ENCODE assay signal across 16 cellular contexts in genomic region chr5:143985832-143986485, GRCh38.
A peak's percentile ranks its signal among the peaks of the same experiment; 100 is the strongest.
DNase-seq lines count a peak whose midpoint lies in the region; ATAC-seq and TF ChIP-seq lines count a peak whose summit lies in the region.
"Had no signal": no experiment of that assay in that cellular context is flagged by ENCODE, and none has a peak within 500 bp of the region (broad histone marks: within the 10 kb centered on the region; RNA-seq: fewer than 3 reads in every experiment).

No MANE protein-coding gene starts in this region.

- no peak for TF ChIP-seq EP300 in suprapubic skin (IDR thresholded peaks at IDR 0.05)

- POLR2A ChIA-PET in CD4-positive, alpha-beta T cell (lab: Charles Lee): no interaction called here

- TF ChIP-seq CTCF in CD4-positive, alpha-beta T cell (IDR thresholded peaks at IDR 0.05): no peak
- TF ChIP-seq CTCF in suprapubic skin (IDR thresholded peaks at IDR 0.05): no peak

- H3K4me3 Mint-ChIP-seq in CD4-positive, alpha-beta T cell: no peak overlapping the region
- H3K4me3 Mint-ChIP-seq: activated naive CD4-positive, alpha-beta T cell treated with anti-CD3 and anti-CD28 coated beads, Interleukin-2, amount 10 ng/mL, durations not matched to agents 7 days and 5 days had no signal

- no peaks in the 10 kb centered on the region for H3K27me3 ChIP-seq in CD4-positive, alpha-beta T cell (ENCODE audit: control insufficient read depth, insufficient read depth, low read length)
- no peaks in the 10 kb centered on the region for H3K27me3 ChIP-seq in suprapubic skin
- H3K27me3 ChIP-seq: tibial artery had no signal

- H3K36me3 Mint-ChIP-seq in CD4-positive, alpha-beta T cell (ENCODE audit: low read depth): no peaks in the 10 kb centered on the region
- H3K36me3 Mint-ChIP-seq: activated naive CD4-positive, alpha-beta T cell treated with anti-CD3 and anti-CD28 coated beads, Interleukin-2, amount 10 ng/mL, durations not matched to agents 7 days and 5 days had no signal

- intact Hi-C loops in CD4-positive, alpha-beta T cell (cut with DNase I, micrococcal nuclease): no loop called here

- peaks cover 8% of the 10 kb centered on the region for H3K4me1 Mint-ChIP-seq in CD4-positive, alpha-beta T cell (ENCODE audit: low read depth)

- peaks cover 5% of the 10 kb centered on the region for H3K27me3 Mint-ChIP-seq in CD4-positive, alpha-beta T cell
- H3K27me3 Mint-ChIP-seq: activated naive CD4-positive, alpha-beta T cell treated with anti-CD3 and anti-CD28 coated beads, Interleukin-2, amount 10 ng/mL, durations not matched to agents 7 days and 5 days had no signal

- H3K9me3 Mint-ChIP-seq in CD4-positive, alpha-beta T cell: no peaks in the 10 kb centered on the region
- H3K9me3 Mint-ChIP-seq: activated naive CD4-positive, alpha-beta T cell treated with anti-CD3 and anti-CD28 coated beads, Interleukin-2, amount 10 ng/mL, durations not matched to agents 7 days and 5 days had no signal

- no peaks in the 10 kb centered on the region for H3K36me3 ChIP-seq in suprapubic skin
- H3K36me3 ChIP-seq: tibial artery had no signal

- no peak for ATAC-seq in CD4-positive, alpha-beta T cell (ENCODE audit: poor library complexity)
- ATAC-seq in HG02588 (IDR thresholded peaks at IDR 0.05; ENCODE audit: unreplicated experiment): no peak
- ATAC-seq: HCT116, Panc1 had no signal

- no peak overlapping the region for H3K27ac ChIP-seq in CD4-positive, alpha-beta T cell (ENCODE audit: low read depth, low read length)
- H3K27ac ChIP-seq in suprapubic skin: no peak overlapping the region
- H3K27ac ChIP-seq: parathyroid adenoma had no signal

- 55% methylated on average over 1 of the region's 1 CpG for WGBS in suprapubic skin

- H3K27ac Mint-ChIP-seq in CD4-positive, alpha-beta T cell: no peak overlapping the region
- H3K27ac Mint-ChIP-seq: activated naive CD4-positive, alpha-beta T cell treated with anti-CD3 and anti-CD28 coated beads, Interleukin-2, amount 10 ng/mL, durations not matched to agents 7 days and 5 days had no signal

- peak; percentile 77 for DNase-seq in GM04504 (ENCODE audit: low read depth)
- peak; percentile 4 for DNase-seq in RPMI7951 (ENCODE audit: low read depth)
- DNase-seq in fibroblast of peridontal ligament (ENCODE audit: extremely low read depth): peak; percentile 71
- DNase-seq in skeletal muscle cell (ENCODE audit: low read depth): peak; percentile 38
- no peak for DNase-seq in CD4-positive, alpha-beta T cell
- no peak for DNase-seq in NCI-H187 treated with DMSO at 0.1 percent for 48 hours (lab: John Stamatoyannopoulos, UW)
- DNase-seq in suprapubic skin (ENCODE audit: low spot score in 2 of 2): no peak
- DNase-seq: activated CD4-positive, CD25-positive, alpha-beta regulatory T cell treated with anti-CD3 and anti-CD28 coated beads, Interleukin-2, amount 50 U/mL, for 72 hours; activated naive CD4-positive, alpha-beta T cell treated with anti-CD3 and anti-CD28 coated beads, Interleukin-2, amount 10 ng/mL, durations not matched to agents 7 days and 5 days; effector CD4-positive, alpha-beta T cell; NCI-H1092; tibial artery had no signal

- TF ChIP-seq POLR2A in suprapubic skin (IDR thresholded peaks at IDR 0.05): no peak

- no peaks in the 10 kb centered on the region for H3K9me3 ChIP-seq in CD4-positive, alpha-beta T cell (ENCODE audit: control insufficient read depth, low read length)
- H3K9me3 ChIP-seq in suprapubic skin: no peaks in the 10 kb centered on the region
- H3K9me3 ChIP-seq: tibial artery had no signal

- H3K4me3 ChIP-seq in skeletal muscle cell (ENCODE audit: low read depth, low read length) (no peak overlapping the region), suprapubic skin (no peak overlapping the region)
- H3K4me3 ChIP-seq: tibial artery had no signal

- peaks cover 6% of the 10 kb centered on the region for H3K4me1 ChIP-seq in suprapubic skin
- H3K4me1 ChIP-seq: parathyroid adenoma had no signal

- CTCF ChIA-PET in CD4-positive, alpha-beta T cell (lab: Charles Lee): no interaction called here

Comparison
In these comparisons a context has a peak if more than half of its experiments do, and no peak if none do; other contexts are left out.
1. DNase-seq: peak in GM04504 (single experiment), RPMI7951 (single experiment), fibroblast of peridontal ligament (single experiment) and skeletal muscle cell (single experiment); none in CD4-positive, alpha-beta T cell (0 of 10), NCI-H187 treated with DMSO at 0.1 percent for 48 hours (single experiment) and suprapubic skin (0 of 2).